2 cellular contexts compared by ENCODE assay signal in the genomic region with DNA sequence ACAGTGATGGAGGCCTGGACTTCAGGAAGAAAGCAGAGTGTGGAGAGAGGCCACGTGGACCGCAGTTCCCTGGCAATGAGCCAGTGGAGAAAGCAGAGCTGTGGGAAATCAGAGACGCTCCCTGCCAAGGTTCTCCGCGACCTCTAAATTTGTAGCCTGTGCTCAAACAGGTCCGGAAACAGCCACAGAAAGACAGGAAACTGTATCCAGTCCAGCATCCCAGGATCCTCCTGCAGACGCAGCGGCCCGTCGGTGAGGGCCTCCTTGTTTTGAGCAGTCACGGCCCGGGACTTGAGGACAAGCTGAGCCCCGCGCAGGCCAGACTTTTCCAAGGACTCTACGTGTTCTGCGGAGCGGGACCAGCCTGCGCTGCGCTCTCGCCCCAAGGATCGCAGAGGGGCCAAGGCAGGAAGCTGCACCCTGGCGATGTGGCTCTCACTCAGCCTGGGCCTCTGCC.
TF ChIP-seq lines count a peak whose summit lies in the region.

No MANE protein-coding gene starts in this region.

TF ChIP-seq in IMR-90, 13 proteins besides CTCF, POLR2A, EP300 and RAD21:
- TF ChIP-seq FOS (IDR thresholded peaks at IDR 0.05; ENCODE audit: low read depth, low read length) (no peak), CHD1 (IDR thresholded peaks at IDR 0.05; ENCODE audit: low read depth, low read length) (no peak), CEBPB (IDR thresholded peaks at IDR 0.05; ENCODE audit: low read depth, low read length) (no peak), BHLHE40 (IDR thresholded peaks at IDR 0.05; ENCODE audit: low read depth, low read length) (no peak), MAFK (IDR thresholded peaks at IDR 0.05; ENCODE audit: low read depth, low read length) (no peak), RFX5 (IDR thresholded peaks at IDR 0.05; ENCODE audit: low read depth, low read length) (no peak), MAZ (IDR thresholded peaks at IDR 0.05; ENCODE audit: borderline replicate concordance, low read depth, low read length) (no peak), MXI1 (IDR thresholded peaks at IDR 0.05; ENCODE audit: borderline replicate concordance, low read depth, low read length) (no peak), SMC3 (IDR thresholded peaks at IDR 0.05; ENCODE audit: low read depth, low read length) (no peak), NFE2L2 (IDR thresholded peaks at IDR 0.05; ENCODE audit: low read depth, low read length) (no peak), RCOR1 (IDR thresholded peaks at IDR 0.05; ENCODE audit: insufficient replicate concordance, low read length) (no peak)
- TF ChIP-seq, protein P1, sequence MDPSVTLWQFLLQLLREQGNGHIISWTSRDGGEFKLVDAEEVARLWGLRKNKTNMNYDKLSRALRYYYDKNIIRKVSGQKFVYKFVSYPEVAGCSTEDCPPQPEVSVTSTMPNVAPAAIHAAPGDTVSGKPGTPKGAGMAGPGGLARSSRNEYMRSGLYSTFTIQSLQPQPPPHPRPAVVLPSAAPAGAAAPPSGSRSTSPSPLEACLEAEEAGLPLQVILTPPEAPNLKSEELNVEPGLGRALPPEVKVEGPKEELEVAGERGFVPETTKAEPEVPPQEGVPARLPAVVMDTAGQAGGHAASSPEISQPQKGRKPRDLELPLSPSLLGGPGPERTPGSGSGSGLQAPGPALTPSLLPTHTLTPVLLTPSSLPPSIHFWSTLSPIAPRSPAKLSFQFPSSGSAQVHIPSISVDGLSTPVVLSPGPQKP (IDR thresholded peaks at IDR 0.05; ENCODE audit: borderline replicate concordance, low read depth, low read length): no peak
- TF ChIP-seq, protein P2, sequence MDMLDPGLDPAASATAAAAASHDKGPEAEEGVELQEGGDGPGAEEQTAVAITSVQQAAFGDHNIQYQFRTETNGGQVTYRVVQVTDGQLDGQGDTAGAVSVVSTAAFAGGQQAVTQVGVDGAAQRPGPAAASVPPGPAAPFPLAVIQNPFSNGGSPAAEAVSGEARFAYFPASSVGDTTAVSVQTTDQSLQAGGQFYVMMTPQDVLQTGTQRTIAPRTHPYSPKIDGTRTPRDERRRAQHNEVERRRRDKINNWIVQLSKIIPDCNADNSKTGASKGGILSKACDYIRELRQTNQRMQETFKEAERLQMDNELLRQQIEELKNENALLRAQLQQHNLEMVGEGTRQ (IDR thresholded peaks at IDR 0.05; ENCODE audit: low read depth, low read length): no peak

TF ChIP-seq in WTC11, 78 proteins besides CTCF, POLR2A, EP300 and RAD21:
- TF ChIP-seq, protein P3, sequence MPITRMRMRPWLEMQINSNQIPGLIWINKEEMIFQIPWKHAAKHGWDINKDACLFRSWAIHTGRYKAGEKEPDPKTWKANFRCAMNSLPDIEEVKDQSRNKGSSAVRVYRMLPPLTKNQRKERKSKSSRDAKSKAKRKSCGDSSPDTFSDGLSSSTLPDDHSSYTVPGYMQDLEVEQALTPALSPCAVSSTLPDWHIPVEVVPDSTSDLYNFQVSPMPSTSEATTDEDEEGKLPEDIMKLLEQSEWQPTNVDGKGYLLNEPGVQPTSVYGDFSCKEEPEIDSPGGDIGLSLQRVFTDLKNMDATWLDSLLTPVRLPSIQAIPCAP (CRISPR knock-in tag; IDR thresholded peaks at IDR 0.05): no peak
- TF ChIP-seq GABPB1 (CRISPR knock-in tag; IDR thresholded peaks at IDR 0.05) (no peak), SP1 (CRISPR knock-in tag; conservative IDR thresholded peaks at IDR 0.05) (no peak)
